Comparison of ENCODE assay signal across 8 cellular contexts in genomic region chrX:132092439-132093065, GRCh38. TPM values are rescaled to one million over a fixed set of nuclear protein-coding genes. Genes with fewer than 3 reads are reported as not detected.
A peak's percentile ranks its signal among the peaks of the same experiment; 100 is the strongest.
DNase-seq lines count a peak whose midpoint lies in the region; ATAC-seq and TF ChIP-seq lines count a peak whose summit lies in the region.

No MANE protein-coding gene starts in this region.

- ATAC-seq in DND-41 (ENCODE audit: insufficient read depth, low read depth) (peak; percentile 74), GM21526 (IDR thresholded peaks at IDR 0.05; ENCODE audit: low FRiP score, unreplicated experiment) (peak; percentile 85)
- ATAC-seq in activated naive CD8-positive, alpha-beta T cell treated with anti-CD3 and anti-CD28 coated beads, Interleukin-2, amount 10 ng/mL, durations not matched to agents 7 days and 5 days (ENCODE audit: low read depth), result peak; percentile 72

- no peaks in the 10 kb centered on the region for H3F3A ChIP-seq in smooth muscle cell (ENCODE audit: low read depth)

- H3K4me3 Mint-ChIP-seq in activated naive CD8-positive, alpha-beta T cell treated with anti-CD3 and anti-CD28 coated beads, Interleukin-2, amount 10 ng/mL, durations not matched to agents 7 days and 5 days, result no peak overlapping the region

- no peaks in the 10 kb centered on the region for H3K27me3 ChIP-seq in DND-41 (ENCODE audit: insufficient read depth, low read length, poor library complexity)
- no peaks in the 10 kb centered on the region for H3K27me3 ChIP-seq in right atrium auricular region
- no peaks in the 10 kb centered on the region for H3K27me3 ChIP-seq in smooth muscle cell (ENCODE audit: low read depth)

- no peaks in the 10 kb centered on the region for H3K36me3 ChIP-seq in DND-41 (ENCODE audit: insufficient read depth, low read length)
- H3K36me3 ChIP-seq in SK-N-MC (ENCODE audit: insufficient read depth, low read length), result no peaks in the 10 kb centered on the region
- H3K36me3 ChIP-seq in right atrium auricular region, result no peaks in the 10 kb centered on the region
- no peaks in the 10 kb centered on the region for H3K36me3 ChIP-seq in smooth muscle cell (ENCODE audit: low read depth)

- no peaks in the 10 kb centered on the region for H3K36me3 Mint-ChIP-seq in activated naive CD8-positive, alpha-beta T cell treated with anti-CD3 and anti-CD28 coated beads, Interleukin-2, amount 10 ng/mL, durations not matched to agents 7 days and 5 days

- H3K4me1 Mint-ChIP-seq in activated naive CD8-positive, alpha-beta T cell treated with anti-CD3 and anti-CD28 coated beads, Interleukin-2, amount 10 ng/mL, durations not matched to agents 7 days and 5 days, result peaks cover 10% of the 10 kb centered on the region

- 56% methylated on average over 7 of the region's 7 CpGs for WGBS in smooth muscle cell (ENCODE audit: low lambda C conversion rate)

- DNase-seq in DND-41 (peak; percentile 54), SK-N-MC (ENCODE audit: low read depth, low spot score) (peak; percentile 10), right atrium auricular region (ENCODE audit: low spot score) (peak; percentile 71), smooth muscle cell (lab: John Stamatoyannopoulos, UW; ENCODE audit: unreplicated experiment) (peak; percentile 1), kidney glomerular epithelial cell (lab: John Stamatoyannopoulos, UW) (no peak)
- DNase-seq in activated naive CD8-positive, alpha-beta T cell treated with anti-CD3 and anti-CD28 coated beads, Interleukin-2, amount 10 ng/mL, durations not matched to agents 7 days and 5 days, result peak; percentile 23

- H3K27ac ChIP-seq in DND-41 (ENCODE audit: low read length) (no peak overlapping the region), SK-N-MC (no peak overlapping the region), right atrium auricular region (no peak overlapping the region), smooth muscle cell (ENCODE audit: low read depth) (no peak overlapping the region)

- H3K4me3 ChIP-seq in DND-41 (ENCODE audit: low read depth in 1 of 2, low read length in 2 of 2) (no peak overlapping the region), SK-N-MC (no peak overlapping the region), right atrium auricular region (no peak overlapping the region), smooth muscle cell (no peak overlapping the region)

- POLR2A ChIA-PET in activated naive CD8-positive, alpha-beta T cell treated with anti-CD3 and anti-CD28 coated beads, Interleukin-2, amount 10 ng/mL, durations not matched to agents 7 days and 5 days (lab: Charles Lee), result interaction anchor here (1.1 kb wide), 1 partner anchor 125 kb away, joined by 4 read pairs; no protein-coding TSS in a partner anchor

- peaks cover 2% of the 10 kb centered on the region for H3K27me3 Mint-ChIP-seq in activated naive CD8-positive, alpha-beta T cell treated with anti-CD3 and anti-CD28 coated beads, Interleukin-2, amount 10 ng/mL, durations not matched to agents 7 days and 5 days

- H3K9ac ChIP-seq in DND-41 (ENCODE audit: low read depth, low read length), result no peak overlapping the region
- no peak overlapping the region for H3K9ac ChIP-seq in SK-N-MC (ENCODE audit: insufficient read length)
- no peak overlapping the region for H3K9ac ChIP-seq in smooth muscle cell (ENCODE audit: low read depth)

- no peaks in the 10 kb centered on the region for H3K9me3 Mint-ChIP-seq in activated naive CD8-positive, alpha-beta T cell treated with anti-CD3 and anti-CD28 coated beads, Interleukin-2, amount 10 ng/mL, durations not matched to agents 7 days and 5 days

- H3K4me2 ChIP-seq in DND-41 (ENCODE audit: insufficient read depth, low read length), result no peak overlapping the region
- H3K4me2 ChIP-seq in smooth muscle cell, result no peak overlapping the region

- H4K20me1 ChIP-seq in DND-41 (ENCODE audit: insufficient read depth, low read length) (no peaks in the 10 kb centered on the region), smooth muscle cell (ENCODE audit: low read depth) (no peaks in the 10 kb centered on the region)

- TF ChIP-seq CTCF in DND-41 (IDR thresholded peaks at IDR 0.05; ENCODE audit: borderline replicate concordance, extremely low read depth, low read length, poor library complexity, severe bottlenecking), result peak; percentile 73
- TF ChIP-seq CTCF in LNCAP (IDR thresholded peaks at IDR 0.05), result peak; percentile 70
- TF ChIP-seq CTCF in right atrium auricular region (IDR thresholded peaks at IDR 0.05), result peak; percentile 69 to 79
- peak; percentile 60 for TF ChIP-seq CTCF in smooth muscle cell (IDR thresholded peaks at IDR 0.05; ENCODE audit: borderline replicate concordance, insufficient read depth, poor library complexity, severe bottlenecking)

- H3K4me1 ChIP-seq in DND-41 (ENCODE audit: insufficient read depth, low read length) (no peaks in the 10 kb centered on the region), right atrium auricular region (no peaks in the 10 kb centered on the region), smooth muscle cell (ENCODE audit: low read depth) (no peaks in the 10 kb centered on the region)

- H2AFZ ChIP-seq in DND-41 (ENCODE audit: low read depth, low read length) (no peak overlapping the region), smooth muscle cell (ENCODE audit: low read depth) (no peak overlapping the region)

- H3K79me2 ChIP-seq in DND-41 (ENCODE audit: insufficient read depth, low read length), result no peaks in the 10 kb centered on the region
- H3K79me2 ChIP-seq in smooth muscle cell (ENCODE audit: low read depth), result no peaks in the 10 kb centered on the region

- no peaks in the 10 kb centered on the region for H3K9me3 ChIP-seq in DND-41 (ENCODE audit: insufficient read depth, low read length, severe bottlenecking)
- H3K9me3 ChIP-seq in SK-N-MC (ENCODE audit: low read depth, low read length), result no peaks in the 10 kb centered on the region
- no peaks in the 10 kb centered on the region for H3K9me3 ChIP-seq in right atrium auricular region
- no peaks in the 10 kb centered on the region for H3K9me3 ChIP-seq in smooth muscle cell (replicated peaks; ENCODE audit: low read depth)

- no peak overlapping the region for H3K27ac Mint-ChIP-seq in activated naive CD8-positive, alpha-beta T cell treated with anti-CD3 and anti-CD28 coated beads, Interleukin-2, amount 10 ng/mL, durations not matched to agents 7 days and 5 days

RNA-seq across cellular contexts. Expression of gene FRMD7, which starts 35.3 kb away (rescaled TPM):
- not detected for total RNA-seq in activated naive CD8-positive, alpha-beta T cell treated with anti-CD3 and anti-CD28 coated beads, Interleukin-2, amount 10 ng/mL, durations not matched to agents 7 days and 5 days
- total RNA-seq in right atrium auricular region, result not detected
- not detected in 2 replicates for total RNA-seq in smooth muscle cell
- polyA plus RNA-seq in smooth muscle cell, result not detected in 2 replicates
